In the genomic region with DNA sequence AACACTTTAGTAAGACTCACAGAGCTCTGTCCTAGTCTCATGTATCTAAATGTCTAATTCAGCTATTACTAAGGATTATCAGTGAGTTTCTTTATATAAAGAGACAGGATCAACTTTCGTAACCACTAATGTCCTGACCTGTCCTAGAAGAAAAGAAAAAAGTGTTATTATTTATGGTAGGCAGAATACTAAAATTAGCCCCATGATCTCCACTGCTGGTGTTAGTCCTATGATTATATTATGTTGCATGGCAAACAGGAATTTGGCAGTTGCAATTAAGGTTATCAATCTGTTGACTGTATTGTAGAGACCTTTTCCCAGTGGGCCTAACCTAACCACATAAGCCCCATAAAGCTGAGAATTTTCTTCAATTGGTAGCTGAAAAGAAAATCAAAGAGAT, we compare ENCODE assay signal across 30 cellular contexts.
"Had no signal": no experiment of that assay in that cellular context is flagged by ENCODE, and none has a peak within 500 bp of the region (broad histone marks: within the 10 kb centered on the region; RNA-seq: fewer than 3 reads in every experiment).

No MANE protein-coding gene starts in this region.

- H3K27ac ChIP-seq: VCaP, WERI-Rb-1 had no signal

- H3K36me3 ChIP-seq: WERI-Rb-1 had no signal

- DNase-seq: activated B cell treated with CpG ODN at 0.5 μM for 24 hours; activated CD4-positive, alpha-beta memory T cell treated with anti-CD3 and anti-CD28 coated beads for 36 hours; activated CD4-positive, alpha-beta memory T cell treated with anti-CD3 and anti-CD28 coated beads, Interleukin-2, amount 10 ng/mL, durations not matched to agents 7 days and 5 days; activated CD4-positive, alpha-beta T cell treated with anti-CD3 and anti-CD28 coated beads for 1 hour; activated CD4-positive, alpha-beta T cell treated with anti-CD3 and anti-CD28 coated beads for 36 hours; activated CD4-positive, alpha-beta T cell treated with anti-CD3 and anti-CD28 coated beads for 4 hours; activated CD4-positive, alpha-beta T cell treated with anti-CD3 and anti-CD28 coated beads for 48 hours; activated CD4-positive, alpha-beta T cell treated with anti-CD3 and anti-CD28 coated beads, Interleukin-2, amount 10 ng/mL, durations not matched to agents 24 days and 14 days; activated CD4-positive, alpha-beta T cell treated with anti-CD3 and anti-CD28 coated beads, Interleukin-2, amount 10 ng/mL, durations not matched to agents 7 days and 5 days; activated CD4-positive, alpha-beta T cell treated with anti-CD3 and anti-CD28 coated beads, Interleukin-2, amount 50 U/mL, for 1 hour; activated CD4-positive, alpha-beta T cell treated with anti-CD3 and anti-CD28 coated beads, Interleukin-2, amount 50 U/mL, for 4 hours; activated CD4-positive, alpha-beta T cell treated with anti-CD3 and anti-CD28 coated beads, Interleukin-2, amount 50 U/mL, for 48 hours; activated CD4-positive, CD25-positive, alpha-beta regulatory T cell; activated CD4-positive, CD25-positive, alpha-beta regulatory T cell treated with anti-CD3 and anti-CD28 coated beads, Interleukin-2, amount 50 U/mL, for 72 hours; activated CD8-positive, alpha-beta memory T cell treated with anti-CD3 and anti-CD28 coated beads for 24 hours; activated CD8-positive, alpha-beta memory T cell treated with anti-CD3 and anti-CD28 coated beads, Interleukin-2, amount 10 ng/mL, durations not matched to agents 7 days and 5 days; activated CD8-positive, alpha-beta memory T cell treated with anti-CD3 and anti-CD28 coated beads, Interleukin-2, amount 50 U/mL, for 4 hours; activated CD8-positive, alpha-beta memory T cell treated with anti-CD3 and anti-CD28 coated beads, Interleukin-2, amount 50 U/mL, for 48 hours; activated CD8-positive, alpha-beta T cell treated with anti-CD3 and anti-CD28 coated beads for 36 hours; activated CD8-positive, alpha-beta T cell treated with anti-CD3 and anti-CD28 coated beads, Interleukin-2, amount 10 ng/mL, durations not matched to agents 7 days and 5 days; activated T-cell treated with anti-CD3 and anti-CD28 coated beads for 4 hours; activated T-cell treated with anti-CD3 and anti-CD28 coated beads, Interleukin-2, amount 50 U/mL, for 1 hour; activated T-cell treated with anti-CD3 and anti-CD28 coated beads, Interleukin-2, amount 50 U/mL, for 24 hours; activated T-cell treated with anti-CD3 and anti-CD28 coated beads, Interleukin-2, amount 50 U/mL, for 4 hours; T-helper 17 cell; T-helper 2 cell; T-helper 9 cell; T1000; WERI-Rb-1 had no signal
